In genomic region chr14:22098435-22098834, GRCh38 we compare ENCODE assay signal across 25 cellular contexts.
DNase-seq lines count a peak whose midpoint lies in the region; ATAC-seq, FAIRE-seq and TF ChIP-seq lines count a peak whose summit lies in the region.
"Had no signal": no experiment of that assay in that cellular context is flagged by ENCODE, and none has a peak within 500 bp of the region (broad histone marks: within the 10 kb centered on the region; RNA-seq: fewer than 3 reads in every experiment).

No MANE protein-coding gene starts in this region.

- H3K27me3 ChIP-seq in esophagus muscularis mucosa: no peaks in the 10 kb centered on the region
- H3K27me3 ChIP-seq: right atrium auricular region, upper lobe of left lung had no signal

- ATAC-seq in T-helper 17 cell (no peak), HG03565 (IDR thresholded peaks at IDR 0.05; ENCODE audit: unreplicated experiment) (no peak), GM19397 (IDR thresholded peaks at IDR 0.05; ENCODE audit: unreplicated experiment) (no peak)
- ATAC-seq: foreskin keratinocyte; natural killer cell treated with Interleukin-12 subunit alpha and Interleukin-12 subunit beta and Interleukin-15 and Interleukin-18, amount 100 ng/mL, for 72 hours; Right ventricle myocardium inferior had no signal

- no peak for TF ChIP-seq EP300 in esophagus muscularis mucosa (IDR thresholded peaks at IDR 0.05)

- peak overlapping the region; percentile 99 for H3K27ac Mint-ChIP-seq in activated naive CD4-positive, alpha-beta T cell treated with anti-CD3 and anti-CD28 coated beads, Interleukin-2, amount 10 ng/mL, durations not matched to agents 7 days and 5 days
- H3K27ac Mint-ChIP-seq in T-helper 17 cell: peak overlapping the region; percentile 16
- H3K27ac Mint-ChIP-seq: brain; natural killer cell treated with Interleukin-12 subunit alpha and Interleukin-12 subunit beta and Interleukin-15 and Interleukin-18, amount 100 ng/mL, for 72 hours had no signal

- H3K4me1 ChIP-seq in esophagus muscularis mucosa: peaks cover 0 to 19% (median 3%) of the 10 kb centered on the region in 4 donors
- H3K4me1 ChIP-seq: foreskin keratinocyte, left ventricle myocardium inferior, upper lobe of left lung had no signal

- FAIRE-seq in RCC 7860 (lab: Jason Lieb, UNC): no peak
- FAIRE-seq: HTR-8/SVneo, TTC549 had no signal

- TF ChIP-seq POLR2A in esophagus muscularis mucosa (IDR thresholded peaks at IDR 0.05; ENCODE audit: low read depth): no peak

- no peak for DNase-seq in activated naive CD4-positive, alpha-beta T cell treated with anti-CD3 and anti-CD28 coated beads, Interleukin-2, amount 10 ng/mL, durations not matched to agents 7 days and 5 days
- DNase-seq in activated naive CD4-positive, alpha-beta T cell treated with anti-CD3 and anti-CD28 coated beads, Interleukin-2, amount 50 U/mL, for 16 hours: no peak
- DNase-seq in T-helper 17 cell: no peak
- no peak for DNase-seq in esophagus muscularis mucosa (ENCODE audit: extremely low spot score)
- no peak for DNase-seq in RCC 7860 (ENCODE audit: low spot score)
- DNase-seq: CD8-positive, alpha-beta memory T cell; effector CD4-positive, alpha-beta T cell; foreskin keratinocyte; GDM1; hippocampal formation; KG1; left ventricle myocardium inferior; NCI-H187; NCI-H69; stimulated activated CD4-positive, alpha-beta T cell treated with anti-CD3 and anti-CD28 coated beads, Interleukin-12 subunit alpha, Interleukin-12 subunit beta, amount 100 ng/mL, for 4 hours; stimulated activated CD4-positive, alpha-beta T cell treated with anti-CD3 and anti-CD28 coated beads, Interleukin-4, amount 100 ng/mL, for 4 hours; upper lobe of left lung had no signal

- intact Hi-C loops in esophagus muscularis mucosa (cut with DNase I): no loop called here

- no peak overlapping the region for H3K4me3 ChIP-seq in esophagus muscularis mucosa
- H3K4me3 ChIP-seq: left ventricle myocardium inferior, right atrium auricular region, upper lobe of left lung had no signal

- H3K36me3 ChIP-seq in esophagus muscularis mucosa: no peaks in the 10 kb centered on the region
- H3K36me3 ChIP-seq: left ventricle myocardium inferior, right atrium auricular region, upper lobe of left lung had no signal

- H3K9me3 Mint-ChIP-seq in activated naive CD4-positive, alpha-beta T cell treated with anti-CD3 and anti-CD28 coated beads, Interleukin-2, amount 10 ng/mL, durations not matched to agents 7 days and 5 days: no peaks in the 10 kb centered on the region
- H3K9me3 Mint-ChIP-seq: brain; CD8-positive, alpha-beta memory T cell; natural killer cell treated with Interleukin-12 subunit alpha and Interleukin-12 subunit beta and Interleukin-15 and Interleukin-18, amount 100 ng/mL, for 72 hours had no signal

- H3K9me3 ChIP-seq in T-helper 17 cell (ENCODE audit: control insufficient read depth, low read length, poor library complexity, severe bottlenecking) (no peaks in the 10 kb centered on the region), esophagus muscularis mucosa (no peaks in the 10 kb centered on the region)
- H3K9me3 ChIP-seq: left ventricle myocardium inferior, right atrium auricular region, upper lobe of left lung had no signal

- H3K4me1 Mint-ChIP-seq in activated naive CD4-positive, alpha-beta T cell treated with anti-CD3 and anti-CD28 coated beads, Interleukin-2, amount 10 ng/mL, durations not matched to agents 7 days and 5 days: peaks cover 66% of the 10 kb centered on the region
- peaks cover 9% of the 10 kb centered on the region for H3K4me1 Mint-ChIP-seq in T-helper 17 cell
- H3K4me1 Mint-ChIP-seq: brain had no signal

- no peak for TF ChIP-seq CTCF in esophagus muscularis mucosa (IDR thresholded peaks at IDR 0.05)

- no peaks in the 10 kb centered on the region for H3K36me3 Mint-ChIP-seq in activated naive CD4-positive, alpha-beta T cell treated with anti-CD3 and anti-CD28 coated beads, Interleukin-2, amount 10 ng/mL, durations not matched to agents 7 days and 5 days
- no peaks in the 10 kb centered on the region for H3K36me3 Mint-ChIP-seq in T-helper 17 cell (ENCODE audit: low read depth)
- H3K36me3 Mint-ChIP-seq: brain; CD8-positive, alpha-beta memory T cell; natural killer cell treated with Interleukin-12 subunit alpha and Interleukin-12 subunit beta and Interleukin-15 and Interleukin-18, amount 100 ng/mL, for 72 hours had no signal

- H3K4me3 Mint-ChIP-seq in activated naive CD4-positive, alpha-beta T cell treated with anti-CD3 and anti-CD28 coated beads, Interleukin-2, amount 10 ng/mL, durations not matched to agents 7 days and 5 days: peak overlapping the region; percentile 35
- no peak overlapping the region for H3K4me3 Mint-ChIP-seq in T-helper 17 cell
- H3K4me3 Mint-ChIP-seq: brain; natural killer cell treated with Interleukin-12 subunit alpha and Interleukin-12 subunit beta and Interleukin-15 and Interleukin-18, amount 100 ng/mL, for 72 hours had no signal

- H3K27me3 Mint-ChIP-seq in activated naive CD4-positive, alpha-beta T cell treated with anti-CD3 and anti-CD28 coated beads, Interleukin-2, amount 10 ng/mL, durations not matched to agents 7 days and 5 days: no peaks in the 10 kb centered on the region
- no peaks in the 10 kb centered on the region for H3K27me3 Mint-ChIP-seq in T-helper 17 cell
- H3K27me3 Mint-ChIP-seq: brain; CD8-positive, alpha-beta memory T cell had no signal

- H3K27ac ChIP-seq in esophagus muscularis mucosa (replicated peaks in 1 of 4): peak overlapping the region; percentile 54 to 73 (median 70)
- H3K27ac ChIP-seq: foreskin keratinocyte, upper lobe of left lung had no signal

- CTCF ChIA-PET in activated naive CD4-positive, alpha-beta T cell treated with anti-CD3 and anti-CD28 coated beads, Interleukin-2, amount 10 ng/mL, durations not matched to agents 7 days and 5 days (lab: Charles Lee): interaction anchor here (1.1 to 3.7 kb wide), 5 partner anchors 30 to 139 kb away, joined by 3 to 28 read pairs (median 6); no protein-coding TSS in a partner anchor
